ENCODE assay signal across 1 cellular context in the genomic region with DNA sequence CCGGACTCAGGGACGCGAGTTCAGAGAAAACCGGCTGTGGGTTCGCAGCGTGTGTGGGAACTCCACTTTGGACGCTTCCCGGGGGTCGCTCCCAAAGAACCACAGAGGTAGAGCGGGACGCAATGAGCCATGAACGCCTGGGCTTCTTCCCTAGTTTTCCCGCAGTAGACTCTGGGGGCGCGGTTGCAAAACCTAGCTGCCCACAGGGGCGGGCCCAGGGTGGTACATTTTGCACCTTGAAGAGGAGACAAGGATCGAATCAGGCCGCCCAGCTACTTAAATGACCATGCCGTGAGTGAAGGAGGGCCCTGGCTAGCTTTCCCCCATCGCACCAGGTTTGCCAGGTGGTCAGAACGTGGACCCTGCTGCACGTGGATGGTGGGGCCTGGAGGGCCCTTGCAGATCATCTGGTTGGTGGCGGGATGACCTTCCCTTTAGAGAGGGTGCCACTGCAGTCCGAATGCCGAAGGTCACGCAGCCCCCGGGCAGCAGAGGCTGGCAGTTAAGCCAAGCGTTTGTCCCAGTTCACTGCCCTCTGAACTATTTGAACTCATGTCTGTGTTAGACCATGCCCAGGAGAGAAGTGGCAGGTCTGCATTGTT.
TF ChIP-seq lines count a peak whose summit lies in the region.

No MANE protein-coding gene starts in this region.

TF ChIP-seq in HepG2, 621 proteins besides CTCF, POLR2A, EP300 and RAD21 (continued from another document and continues in another):
- TF ChIP-seq, protein P1, sequence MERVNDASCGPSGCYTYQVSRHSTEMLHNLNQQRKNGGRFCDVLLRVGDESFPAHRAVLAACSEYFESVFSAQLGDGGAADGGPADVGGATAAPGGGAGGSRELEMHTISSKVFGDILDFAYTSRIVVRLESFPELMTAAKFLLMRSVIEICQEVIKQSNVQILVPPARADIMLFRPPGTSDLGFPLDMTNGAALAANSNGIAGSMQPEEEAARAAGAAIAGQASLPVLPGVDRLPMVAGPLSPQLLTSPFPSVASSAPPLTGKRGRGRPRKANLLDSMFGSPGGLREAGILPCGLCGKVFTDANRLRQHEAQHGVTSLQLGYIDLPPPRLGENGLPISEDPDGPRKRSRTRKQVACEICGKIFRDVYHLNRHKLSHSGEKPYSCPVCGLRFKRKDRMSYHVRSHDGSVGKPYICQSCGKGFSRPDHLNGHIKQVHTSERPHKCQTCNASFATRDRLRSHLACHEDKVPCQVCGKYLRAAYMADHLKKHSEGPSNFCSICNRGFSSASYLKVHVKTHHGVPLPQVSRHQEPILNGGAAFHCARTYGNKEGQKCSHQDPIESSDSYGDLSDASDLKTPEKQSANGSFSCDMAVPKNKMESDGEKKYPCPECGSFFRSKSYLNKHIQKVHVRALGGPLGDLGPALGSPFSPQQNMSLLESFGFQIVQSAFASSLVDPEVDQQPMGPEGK (CRISPR knock-in tag; IDR thresholded peaks at IDR 0.05), result peak; percentile 16; the same call in 1 of the 2 replicates
- TF ChIP-seq CHCHD3 (CRISPR knock-in tag; IDR thresholded peaks at IDR 0.05) (no peak), SAFB2 (CRISPR knock-in tag; IDR thresholded peaks at IDR 0.05; ENCODE audit: borderline replicate concordance, low read depth) (0 out of 2 replicates have a peak, but pooled peaks have one; percentile 7), ZNF776 (CRISPR knock-in tag; IDR thresholded peaks at IDR 0.05) (no peak), ZNF564 (CRISPR knock-in tag; IDR thresholded peaks at IDR 0.05) (peak; percentile 11; the same call in 1 of the 2 replicates), GATAD2A (CRISPR knock-in tag; IDR thresholded peaks at IDR 0.05) (0 out of 2 replicates have a peak, but pooled peaks have one; percentile 31), ZFP36L2 (CRISPR knock-in tag; IDR thresholded peaks at IDR 0.05) (no peak), PRPF4 (IDR thresholded peaks at IDR 0.05; ENCODE audit: low read depth, low read length, poor library complexity, severe bottlenecking) (no peak), RXRB (CRISPR knock-in tag; IDR thresholded peaks at IDR 0.05; ENCODE audit: borderline replicate concordance) (0 out of 2 replicates have a peak, but pooled peaks have one; percentile 4), ZNF30 (CRISPR knock-in tag; IDR thresholded peaks at IDR 0.05) (no peak), MXI1 (IDR thresholded peaks at IDR 0.05; ENCODE audit: borderline replicate concordance, low read depth, low read length) (0 out of 3 replicates have a peak, but pooled peaks have one; percentile 5), NRL (CRISPR knock-in tag; IDR thresholded peaks at IDR 0.05; ENCODE audit: borderline replicate concordance) (peak; percentile 51), ZNF737 (CRISPR knock-in tag; IDR thresholded peaks at IDR 0.05; ENCODE audit: borderline replicate concordance) (no peak), ZNF629 (CRISPR knock-in tag; conservative IDR thresholded peaks at IDR 0.05) (no peak), HNF4G (IDR thresholded peaks at IDR 0.05; ENCODE audit: borderline replicate concordance, low read depth, low read length) (peak; percentile 43; the same call in 1 of the 2 replicates), HNF4G (CRISPR knock-in tag; IDR thresholded peaks at IDR 0.05; ENCODE audit: borderline replicate concordance, low read depth) (no peak), THAP11 (CRISPR knock-in tag; IDR thresholded peaks at IDR 0.05) (no peak), KDM2A (CRISPR knock-in tag; IDR thresholded peaks at IDR 0.05; ENCODE audit: borderline replicate concordance, low read depth) (0 out of 2 replicates have a peak, but pooled peaks have one; percentile 3), HIVEP1 (CRISPR knock-in tag; IDR thresholded peaks at IDR 0.05) (0 out of 2 replicates have a peak, but pooled peaks have one; percentile 35), ZNF720 (CRISPR knock-in tag; IDR thresholded peaks at IDR 0.05) (no peak), HDAC1 (CRISPR knock-in tag; IDR thresholded peaks at IDR 0.05) (peak; percentile 37; the same call in 1 of the 2 replicates), POLR2G (IDR thresholded peaks at IDR 0.05; ENCODE audit: low read depth, low read length) (peak; percentile 58), FOXC1 (CRISPR knock-in tag; IDR thresholded peaks at IDR 0.05; ENCODE audit: borderline replicate concordance) (0 out of 2 replicates have a peak, but pooled peaks have one; percentile 17), MTF2 (CRISPR knock-in tag; IDR thresholded peaks at IDR 0.05; ENCODE audit: borderline replicate concordance) (0 out of 2 replicates have a peak, but pooled peaks have one; percentile 59), ZNF605 (CRISPR knock-in tag; IDR thresholded peaks at IDR 0.05) (0 out of 2 replicates have a peak, but pooled peaks have one; percentile 49), HDAC2 (CRISPR knock-in tag; IDR thresholded peaks at IDR 0.05) (peak; percentile 7; the same call in 1 of the 2 replicates), ERF (CRISPR knock-in tag; IDR thresholded peaks at IDR 0.05) (no peak), ZNF335 (CRISPR knock-in tag; IDR thresholded peaks at IDR 0.05) (no peak), RORA (CRISPR knock-in tag; IDR thresholded peaks at IDR 0.05) (no peak), TBX2 (CRISPR knock-in tag; IDR thresholded peaks at IDR 0.05; ENCODE audit: borderline replicate concordance) (peak; percentile 62; the same call in 1 of the 2 replicates), NFKB2 (CRISPR knock-in tag; IDR thresholded peaks at IDR 0.05; ENCODE audit: borderline replicate concordance) (peak; percentile 63; the same call in 1 of the 2 replicates), PCBP2 (optimal IDR thresholded peaks at IDR 0.05; ENCODE audit: low read depth, low read length, poor library complexity, severe bottlenecking) (no peak), HNRNPUL1 (IDR thresholded peaks at IDR 0.05; ENCODE audit: low read depth, low read length) (no peak), TOPORS (CRISPR knock-in tag; IDR thresholded peaks at IDR 0.05) (0 out of 2 replicates have a peak, but pooled peaks have one; percentile 15), EHMT2 (IDR thresholded peaks at IDR 0.05; ENCODE audit: borderline replicate concordance, low read depth, low read length) (no peak), ZC3H13 (CRISPR knock-in tag; IDR thresholded peaks at IDR 0.05) (no peak), MIER3 (CRISPR knock-in tag; IDR thresholded peaks at IDR 0.05; ENCODE audit: borderline replicate concordance) (no peak), KAT7 (CRISPR knock-in tag; IDR thresholded peaks at IDR 0.05; ENCODE audit: borderline replicate concordance) (peak; percentile 35; the same call in 1 of the 2 replicates), ATF7-NPFF (CRISPR knock-in tag; IDR thresholded peaks at IDR 0.05; ENCODE audit: low read depth) (no peak), ZNF383 (CRISPR knock-in tag; IDR thresholded peaks at IDR 0.05; ENCODE audit: borderline replicate concordance) (0 out of 2 replicates have a peak, but pooled peaks have one; percentile 6)
- TF ChIP-seq, protein P2, sequence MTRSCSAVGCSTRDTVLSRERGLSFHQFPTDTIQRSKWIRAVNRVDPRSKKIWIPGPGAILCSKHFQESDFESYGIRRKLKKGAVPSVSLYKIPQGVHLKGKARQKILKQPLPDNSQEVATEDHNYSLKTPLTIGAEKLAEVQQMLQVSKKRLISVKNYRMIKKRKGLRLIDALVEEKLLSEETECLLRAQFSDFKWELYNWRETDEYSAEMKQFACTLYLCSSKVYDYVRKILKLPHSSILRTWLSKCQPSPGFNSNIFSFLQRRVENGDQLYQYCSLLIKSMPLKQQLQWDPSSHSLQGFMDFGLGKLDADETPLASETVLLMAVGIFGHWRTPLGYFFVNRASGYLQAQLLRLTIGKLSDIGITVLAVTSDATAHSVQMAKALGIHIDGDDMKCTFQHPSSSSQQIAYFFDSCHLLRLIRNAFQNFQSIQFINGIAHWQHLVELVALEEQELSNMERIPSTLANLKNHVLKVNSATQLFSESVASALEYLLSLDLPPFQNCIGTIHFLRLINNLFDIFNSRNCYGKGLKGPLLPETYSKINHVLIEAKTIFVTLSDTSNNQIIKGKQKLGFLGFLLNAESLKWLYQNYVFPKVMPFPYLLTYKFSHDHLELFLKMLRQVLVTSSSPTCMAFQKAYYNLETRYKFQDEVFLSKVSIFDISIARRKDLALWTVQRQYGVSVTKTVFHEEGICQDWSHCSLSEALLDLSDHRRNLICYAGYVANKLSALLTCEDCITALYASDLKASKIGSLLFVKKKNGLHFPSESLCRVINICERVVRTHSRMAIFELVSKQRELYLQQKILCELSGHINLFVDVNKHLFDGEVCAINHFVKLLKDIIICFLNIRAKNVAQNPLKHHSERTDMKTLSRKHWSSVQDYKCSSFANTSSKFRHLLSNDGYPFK (CRISPR knock-in tag; IDR thresholded peaks at IDR 0.05; ENCODE audit: borderline replicate concordance), result 0 out of 2 replicates have a peak, but pooled peaks have one; percentile 47
- TF ChIP-seq, protein P3, sequence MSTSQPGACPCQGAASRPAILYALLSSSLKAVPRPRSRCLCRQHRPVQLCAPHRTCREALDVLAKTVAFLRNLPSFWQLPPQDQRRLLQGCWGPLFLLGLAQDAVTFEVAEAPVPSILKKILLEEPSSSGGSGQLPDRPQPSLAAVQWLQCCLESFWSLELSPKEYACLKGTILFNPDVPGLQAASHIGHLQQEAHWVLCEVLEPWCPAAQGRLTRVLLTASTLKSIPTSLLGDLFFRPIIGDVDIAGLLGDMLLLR (CRISPR knock-in tag; IDR thresholded peaks at IDR 0.05), result no peak
- TF ChIP-seq, protein P4, sequence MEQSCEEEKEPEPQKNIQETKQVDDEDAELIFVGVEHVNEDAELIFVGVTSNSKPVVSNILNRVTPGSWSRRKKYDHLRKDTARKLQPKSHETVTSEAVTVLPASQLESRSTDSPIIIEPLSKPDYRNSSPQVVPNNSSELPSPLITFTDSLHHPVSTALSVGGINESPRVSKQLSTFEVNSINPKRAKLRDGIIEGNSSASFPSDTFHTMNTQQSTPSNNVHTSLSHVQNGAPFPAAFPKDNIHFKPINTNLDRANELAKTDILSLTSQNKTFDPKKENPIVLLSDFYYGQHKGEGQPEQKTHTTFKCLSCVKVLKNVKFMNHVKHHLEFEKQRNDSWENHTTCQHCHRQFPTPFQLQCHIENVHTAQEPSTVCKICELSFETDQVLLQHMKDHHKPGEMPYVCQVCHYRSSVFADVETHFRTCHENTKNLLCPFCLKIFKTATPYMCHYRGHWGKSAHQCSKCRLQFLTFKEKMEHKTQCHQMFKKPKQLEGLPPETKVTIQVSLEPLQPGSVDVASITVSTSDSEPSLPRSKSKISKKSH (CRISPR knock-in tag; IDR thresholded peaks at IDR 0.05; ENCODE audit: borderline replicate concordance), result peak; percentile 48; the same call in 1 of the 2 replicates
- TF ChIP-seq, protein P5, sequence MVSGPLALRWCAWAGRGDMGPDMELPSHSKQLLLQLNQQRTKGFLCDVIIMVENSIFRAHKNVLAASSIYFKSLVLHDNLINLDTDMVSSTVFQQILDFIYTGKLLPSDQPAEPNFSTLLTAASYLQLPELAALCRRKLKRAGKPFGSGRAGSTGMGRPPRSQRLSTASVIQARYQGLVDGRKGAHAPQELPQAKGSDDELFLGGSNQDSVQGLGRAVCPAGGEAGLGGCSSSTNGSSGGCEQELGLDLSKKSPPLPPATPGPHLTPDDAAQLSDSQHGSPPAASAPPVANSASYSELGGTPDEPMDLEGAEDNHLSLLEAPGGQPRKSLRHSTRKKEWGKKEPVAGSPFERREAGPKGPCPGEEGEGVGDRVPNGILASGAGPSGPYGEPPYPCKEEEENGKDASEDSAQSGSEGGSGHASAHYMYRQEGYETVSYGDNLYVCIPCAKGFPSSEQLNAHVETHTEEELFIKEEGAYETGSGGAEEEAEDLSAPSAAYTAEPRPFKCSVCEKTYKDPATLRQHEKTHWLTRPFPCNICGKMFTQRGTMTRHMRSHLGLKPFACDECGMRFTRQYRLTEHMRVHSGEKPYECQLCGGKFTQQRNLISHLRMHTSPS (CRISPR knock-in tag; IDR thresholded peaks at IDR 0.05; ENCODE audit: low read depth), result peak; percentile 88
- TF ChIP-seq, protein P6, sequence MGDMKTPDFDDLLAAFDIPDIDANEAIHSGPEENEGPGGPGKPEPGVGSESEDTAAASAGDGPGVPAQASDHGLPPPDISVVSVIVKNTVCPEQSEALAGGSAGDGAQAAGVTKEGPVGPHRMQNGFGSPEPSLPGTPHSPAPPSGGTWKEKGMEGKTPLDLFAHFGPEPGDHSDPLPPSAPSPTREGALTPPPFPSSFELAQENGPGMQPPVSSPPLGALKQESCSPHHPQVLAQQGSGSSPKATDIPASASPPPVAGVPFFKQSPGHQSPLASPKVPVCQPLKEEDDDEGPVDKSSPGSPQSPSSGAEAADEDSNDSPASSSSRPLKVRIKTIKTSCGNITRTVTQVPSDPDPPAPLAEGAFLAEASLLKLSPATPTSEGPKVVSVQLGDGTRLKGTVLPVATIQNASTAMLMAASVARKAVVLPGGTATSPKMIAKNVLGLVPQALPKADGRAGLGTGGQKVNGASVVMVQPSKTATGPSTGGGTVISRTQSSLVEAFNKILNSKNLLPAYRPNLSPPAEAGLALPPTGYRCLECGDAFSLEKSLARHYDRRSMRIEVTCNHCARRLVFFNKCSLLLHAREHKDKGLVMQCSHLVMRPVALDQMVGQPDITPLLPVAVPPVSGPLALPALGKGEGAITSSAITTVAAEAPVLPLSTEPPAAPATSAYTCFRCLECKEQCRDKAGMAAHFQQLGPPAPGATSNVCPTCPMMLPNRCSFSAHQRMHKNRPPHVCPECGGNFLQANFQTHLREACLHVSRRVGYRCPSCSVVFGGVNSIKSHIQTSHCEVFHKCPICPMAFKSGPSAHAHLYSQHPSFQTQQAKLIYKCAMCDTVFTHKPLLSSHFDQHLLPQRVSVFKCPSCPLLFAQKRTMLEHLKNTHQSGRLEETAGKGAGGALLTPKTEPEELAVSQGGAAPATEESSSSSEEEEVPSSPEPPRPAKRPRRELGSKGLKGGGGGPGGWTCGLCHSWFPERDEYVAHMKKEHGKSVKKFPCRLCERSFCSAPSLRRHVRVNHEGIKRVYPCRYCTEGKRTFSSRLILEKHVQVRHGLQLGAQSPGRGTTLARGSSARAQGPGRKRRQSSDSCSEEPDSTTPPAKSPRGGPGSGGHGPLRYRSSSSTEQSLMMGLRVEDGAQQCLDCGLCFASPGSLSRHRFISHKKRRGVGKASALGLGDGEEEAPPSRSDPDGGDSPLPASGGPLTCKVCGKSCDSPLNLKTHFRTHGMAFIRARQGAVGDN (CRISPR knock-in tag; IDR thresholded peaks at IDR 0.05), result peak; percentile 58
- TF ChIP-seq, protein P7, sequence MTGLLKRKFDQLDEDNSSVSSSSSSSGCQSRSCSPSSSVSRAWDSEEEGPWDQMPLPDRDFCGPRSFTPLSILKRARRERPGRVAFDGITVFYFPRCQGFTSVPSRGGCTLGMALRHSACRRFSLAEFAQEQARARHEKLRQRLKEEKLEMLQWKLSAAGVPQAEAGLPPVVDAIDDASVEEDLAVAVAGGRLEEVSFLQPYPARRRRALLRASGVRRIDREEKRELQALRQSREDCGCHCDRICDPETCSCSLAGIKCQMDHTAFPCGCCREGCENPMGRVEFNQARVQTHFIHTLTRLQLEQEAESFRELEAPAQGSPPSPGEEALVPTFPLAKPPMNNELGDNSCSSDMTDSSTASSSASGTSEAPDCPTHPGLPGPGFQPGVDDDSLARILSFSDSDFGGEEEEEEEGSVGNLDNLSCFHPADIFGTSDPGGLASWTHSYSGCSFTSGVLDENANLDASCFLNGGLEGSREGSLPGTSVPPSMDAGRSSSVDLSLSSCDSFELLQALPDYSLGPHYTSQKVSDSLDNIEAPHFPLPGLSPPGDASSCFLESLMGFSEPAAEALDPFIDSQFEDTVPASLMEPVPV (CRISPR knock-in tag; IDR thresholded peaks at IDR 0.05), result peak; percentile 81
